Comparison of ENCODE assay signal across 22 cellular contexts in genomic region chr16:14128097-14128496, GRCh38.
"Had no signal": no experiment of that assay in that cellular context is flagged by ENCODE, and none has a peak within 500 bp of the region (broad histone marks: within the 10 kb centered on the region; RNA-seq: fewer than 3 reads in every experiment).

No MANE protein-coding gene starts in this region.

- H3K27ac ChIP-seq: colonic mucosa, esophagus muscularis mucosa, foreskin keratinocyte, gastroesophageal sphincter, heart left ventricle, left lung, lower lobe of right lung had no signal

- H3K27ac Mint-ChIP-seq: memory B cell had no signal

- H3K9me3 Mint-ChIP-seq: memory B cell had no signal

- H3K4me3 ChIP-seq: colonic mucosa, dorsolateral prefrontal cortex, esophagus muscularis mucosa, gastroesophageal sphincter, heart left ventricle, left lung, lower lobe of right lung had no signal

- ATAC-seq: foreskin keratinocyte, gastroesophageal sphincter, left cardiac atrium, left lung, left ventricle myocardium superior, lower lobe of right lung had no signal

- H3K27me3 ChIP-seq: colonic mucosa, dorsolateral prefrontal cortex, esophagus muscularis mucosa, foreskin keratinocyte, gastroesophageal sphincter, heart left ventricle, left lung had no signal

- DNase-seq: colonic mucosa; cortex of kidney; dermis blood vessel endothelial cell; dorsolateral prefrontal cortex; effector CD4-positive, alpha-beta T cell; effector memory CD4-positive, alpha-beta T cell; foreskin keratinocyte; heart left ventricle; hippocampal formation; left cardiac atrium; left lung; left ventricle myocardium superior; lower lobe of right lung; mesendoderm; midbrain had no signal

- FAIRE-seq: endothelial cell of umbilical vein, frontal cortex, islet of Langerhans, keratinocyte had no signal

- H3K9me3 ChIP-seq: colonic mucosa, esophagus muscularis mucosa, gastroesophageal sphincter, heart left ventricle, left lung, lower lobe of right lung had no signal

- H3K36me3 ChIP-seq: colonic mucosa, esophagus muscularis mucosa, gastroesophageal sphincter, heart left ventricle, left lung, lower lobe of right lung had no signal

- H3K27me3 Mint-ChIP-seq: memory B cell had no signal

- H3K4me3 Mint-ChIP-seq: memory B cell had no signal

- H3K4me1 ChIP-seq: colonic mucosa, foreskin keratinocyte had no signal
